Comparison of ENCODE assay signal across 12 cellular contexts in genomic region chr7:17546206-17546998, GRCh38.
DNase-seq lines count a peak whose midpoint lies in the region; ATAC-seq and TF ChIP-seq lines count a peak whose summit lies in the region.
"Had no signal": no experiment of that assay in that cellular context is flagged by ENCODE, and none has a peak within 500 bp of the region (broad histone marks: within the 10 kb centered on the region; RNA-seq: fewer than 3 reads in every experiment).

No MANE protein-coding gene starts in this region.

- intact Hi-C loops in esophagus muscularis mucosa (cut with DNase I) = no loop called here
- intact Hi-C loops in thyroid gland (cut with DNase I) = no loop called here

- 55% methylated on average over 4 of the region's 4 CpGs for WGBS in esophagus muscularis mucosa
- 73 to 84% methylated on average over 4 of the region's 4 CpGs for WGBS in thyroid gland, 2 donors

- TF ChIP-seq POLR2A in esophagus muscularis mucosa (IDR thresholded peaks at IDR 0.05; ENCODE audit: low read depth) = no peak
- TF ChIP-seq POLR2A in thyroid gland (IDR thresholded peaks at IDR 0.05) = no peak

- peak overlapping the region; percentile 19 for H3K27ac Mint-ChIP-seq in neural crest cell (ENCODE audit: unreplicated experiment)
- H3K27ac Mint-ChIP-seq in activated CD8-positive, alpha-beta T cell treated with anti-CD3 and anti-CD28 coated beads, Interleukin-2, amount 10 ng/mL, durations not matched to agents 7 days and 5 days = no peak overlapping the region

- no peaks in the 10 kb centered on the region for H3K27me3 Mint-ChIP-seq in neural crest cell (ENCODE audit: low read depth)
- peaks cover 12% of the 10 kb centered on the region for H3K27me3 Mint-ChIP-seq in activated CD8-positive, alpha-beta T cell treated with anti-CD3 and anti-CD28 coated beads, Interleukin-2, amount 10 ng/mL, durations not matched to agents 7 days and 5 days (ENCODE audit: low read depth)

- no peaks in the 10 kb centered on the region for H3K36me3 Mint-ChIP-seq in neural crest cell (ENCODE audit: low read depth)
- no peaks in the 10 kb centered on the region for H3K36me3 Mint-ChIP-seq in activated CD8-positive, alpha-beta T cell treated with anti-CD3 and anti-CD28 coated beads, Interleukin-2, amount 10 ng/mL, durations not matched to agents 7 days and 5 days (ENCODE audit: low read depth)

- ATAC-seq in activated CD8-positive, alpha-beta T cell treated with anti-CD3 and anti-CD28 coated beads, Interleukin-2, amount 10 ng/mL, durations not matched to agents 7 days and 5 days = no peak
- ATAC-seq in HG03095 (IDR thresholded peaks at IDR 0.05; ENCODE audit: unreplicated experiment) = no peak

- H3K27me3 ChIP-seq in esophagus muscularis mucosa (no peaks in the 10 kb centered on the region), thyroid gland (no peaks in the 10 kb centered on the region)
- H3K27me3 ChIP-seq: BLaER1, heart right ventricle, testis had no signal

- no peaks in the 10 kb centered on the region for H3K9me3 Mint-ChIP-seq in neural crest cell
- H3K9me3 Mint-ChIP-seq in activated CD8-positive, alpha-beta T cell treated with anti-CD3 and anti-CD28 coated beads, Interleukin-2, amount 10 ng/mL, durations not matched to agents 7 days and 5 days (ENCODE audit: insufficient read depth) = no peaks in the 10 kb centered on the region

- no peak for TF ChIP-seq EP300 in esophagus muscularis mucosa (IDR thresholded peaks at IDR 0.05)

- peaks cover 0 to 7% (median 0%) of the 10 kb centered on the region in 4 donors for H3K9me3 ChIP-seq in esophagus muscularis mucosa
- H3K9me3 ChIP-seq in thyroid gland = no peaks in the 10 kb centered on the region
- H3K9me3 ChIP-seq: BLaER1, heart right ventricle, testis had no signal

- H3K4me3 Mint-ChIP-seq in neural crest cell = no peak overlapping the region
- no peak overlapping the region for H3K4me3 Mint-ChIP-seq in activated CD8-positive, alpha-beta T cell treated with anti-CD3 and anti-CD28 coated beads, Interleukin-2, amount 10 ng/mL, durations not matched to agents 7 days and 5 days

- H3K4me3 ChIP-seq in esophagus muscularis mucosa (no peak overlapping the region), thyroid gland (replicated peaks in 1 of 3) (no peak overlapping the region)
- H3K4me3 ChIP-seq: BLaER1, heart right ventricle, testis had no signal

- CTCF ChIA-PET in activated CD8-positive, alpha-beta T cell treated with anti-CD3 and anti-CD28 coated beads, Interleukin-2, amount 10 ng/mL, durations not matched to agents 7 days and 5 days (lab: Charles Lee) = interaction anchor here (0.6 kb wide), 1 partner anchor 13 kb away, joined by 3 read pairs; no protein-coding TSS in a partner anchor

- H3K4me1 ChIP-seq in esophagus muscularis mucosa (peaks cover 4 to 29% (median 12%) of the 10 kb centered on the region in 4 donors), thyroid gland (no peaks in the 10 kb centered on the region)
- H3K4me1 ChIP-seq: BLaER1, testis had no signal

- POLR2A ChIA-PET in activated CD8-positive, alpha-beta T cell treated with anti-CD3 and anti-CD28 coated beads, Interleukin-2, amount 10 ng/mL, durations not matched to agents 7 days and 5 days (lab: Charles Lee) = no interaction called here

- DNase-seq in AG20443 (ENCODE audit: low spot score) (peak; percentile 35), NOMO-1 treated with DMSO at 0.1 percent for 48 hours (lab: John Stamatoyannopoulos, UW; ENCODE audit: unreplicated experiment) (peak; percentile 96), esophagus muscularis mucosa (ENCODE audit: extremely low spot score) (no peak), neural crest cell (ENCODE audit: low read depth, low spot score) (no peak), thyroid gland (no peak)
- no peak for DNase-seq in activated effector memory CD4-positive, alpha-beta T cell treated with Interleukin-2 at 50 U/mL for 16 hours
- DNase-seq in activated CD8-positive, alpha-beta T cell treated with anti-CD3 and anti-CD28 coated beads, Interleukin-2, amount 10 ng/mL, durations not matched to agents 7 days and 5 days = no peak
- DNase-seq: heart right ventricle, NCI-H446 treated with DMSO at 0.1 percent for 48 hours, testis had no signal

- H3K36me3 ChIP-seq in esophagus muscularis mucosa (no peaks in the 10 kb centered on the region), thyroid gland (no peaks in the 10 kb centered on the region)
- H3K36me3 ChIP-seq: BLaER1, heart right ventricle had no signal

- H3K4me1 Mint-ChIP-seq in neural crest cell = peaks cover 34% of the 10 kb centered on the region
- H3K4me1 Mint-ChIP-seq in activated CD8-positive, alpha-beta T cell treated with anti-CD3 and anti-CD28 coated beads, Interleukin-2, amount 10 ng/mL, durations not matched to agents 7 days and 5 days (ENCODE audit: low read depth) = no peaks in the 10 kb centered on the region

- no peak for TF ChIP-seq CTCF in esophagus muscularis mucosa (IDR thresholded peaks at IDR 0.05)
- TF ChIP-seq CTCF in neural crest cell (conservative IDR thresholded peaks at IDR 0.05) = no peak
- no peak for TF ChIP-seq CTCF in thyroid gland (IDR thresholded peaks at IDR 0.05)

- H3K27ac ChIP-seq in esophagus muscularis mucosa (replicated peaks in 1 of 4) = peak overlapping the region in 3 of 4 donors; percentile 8 to 53 (median 41)
- H3K27ac ChIP-seq in thyroid gland = no peak overlapping the region
- H3K27ac ChIP-seq: BLaER1, testis had no signal

Comparison
In these comparisons a context has a peak if more than half of its experiments do, and no peak if none do; other contexts are left out.
1. DNase-seq: peak in AG20443 (single experiment) and NOMO-1 treated with DMSO at 0.1 percent for 48 hours (single experiment); none in esophagus muscularis mucosa (single experiment), neural crest cell (single experiment), thyroid gland (0 of 2), activated effector memory CD4-positive, alpha-beta T cell treated with Interleukin-2 at 50 U/mL for 16 hours (single experiment) and activated CD8-positive, alpha-beta T cell treated with anti-CD3 and anti-CD28 coated beads, Interleukin-2, amount 10 ng/mL, durations not matched to agents 7 days and 5 days (single experiment).
2. H3K27ac ChIP-seq: peak in esophagus muscularis mucosa (3 of 4); none in thyroid gland (0 of 3).